Comparison of ENCODE assay signal across 1 cellular context in the genomic region with DNA sequence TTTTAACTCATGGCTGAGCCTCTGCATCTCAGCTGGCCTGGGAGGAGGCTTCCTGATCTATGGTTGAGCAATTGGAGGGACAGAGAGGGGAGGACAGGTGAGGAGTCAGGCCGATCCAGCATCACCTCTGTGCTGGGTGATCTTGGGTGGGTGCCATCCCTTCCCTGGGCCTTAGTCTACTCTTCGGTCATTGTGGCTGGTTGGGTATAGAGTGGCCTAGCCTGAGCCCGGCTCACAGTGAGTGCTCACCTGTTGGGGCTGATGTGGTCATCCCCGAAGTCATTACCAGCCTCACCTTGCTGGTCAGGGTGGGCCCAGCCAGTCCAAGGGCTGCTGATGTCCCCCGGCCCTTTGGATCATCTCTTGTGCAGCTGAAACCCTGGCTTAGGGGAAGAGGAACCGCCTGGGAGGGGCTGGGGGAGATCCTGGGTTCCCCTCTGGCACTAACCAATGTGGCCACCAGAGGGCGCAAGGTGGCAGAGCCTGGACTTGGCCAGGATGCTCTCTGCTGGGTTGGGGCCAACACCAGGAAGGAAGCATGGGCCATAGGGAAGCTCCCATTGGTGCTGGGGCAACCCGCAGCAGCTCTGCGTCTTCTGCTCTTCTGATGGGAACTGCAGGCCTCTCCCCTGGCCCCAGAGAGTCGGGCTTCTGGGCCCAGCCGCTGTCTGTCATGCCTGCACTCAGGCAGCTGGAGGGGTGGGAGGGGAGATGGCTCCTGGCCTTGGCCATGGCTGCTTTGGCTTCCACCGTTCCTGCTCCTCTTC.
TF ChIP-seq lines count a peak whose summit lies in the region.

No MANE protein-coding gene starts in this region.

TF ChIP-seq in GM23338, 12 proteins besides CTCF, POLR2A, EP300 and RAD21 (continued from another document):
- TF ChIP-seq ZNF462 (CRISPR knock-in tag; IDR thresholded peaks at IDR 0.05) = peak; percentile 58; the same call in 1 of the 2 replicates
